24 cellular contexts compared by ENCODE assay signal in the genomic region with DNA sequence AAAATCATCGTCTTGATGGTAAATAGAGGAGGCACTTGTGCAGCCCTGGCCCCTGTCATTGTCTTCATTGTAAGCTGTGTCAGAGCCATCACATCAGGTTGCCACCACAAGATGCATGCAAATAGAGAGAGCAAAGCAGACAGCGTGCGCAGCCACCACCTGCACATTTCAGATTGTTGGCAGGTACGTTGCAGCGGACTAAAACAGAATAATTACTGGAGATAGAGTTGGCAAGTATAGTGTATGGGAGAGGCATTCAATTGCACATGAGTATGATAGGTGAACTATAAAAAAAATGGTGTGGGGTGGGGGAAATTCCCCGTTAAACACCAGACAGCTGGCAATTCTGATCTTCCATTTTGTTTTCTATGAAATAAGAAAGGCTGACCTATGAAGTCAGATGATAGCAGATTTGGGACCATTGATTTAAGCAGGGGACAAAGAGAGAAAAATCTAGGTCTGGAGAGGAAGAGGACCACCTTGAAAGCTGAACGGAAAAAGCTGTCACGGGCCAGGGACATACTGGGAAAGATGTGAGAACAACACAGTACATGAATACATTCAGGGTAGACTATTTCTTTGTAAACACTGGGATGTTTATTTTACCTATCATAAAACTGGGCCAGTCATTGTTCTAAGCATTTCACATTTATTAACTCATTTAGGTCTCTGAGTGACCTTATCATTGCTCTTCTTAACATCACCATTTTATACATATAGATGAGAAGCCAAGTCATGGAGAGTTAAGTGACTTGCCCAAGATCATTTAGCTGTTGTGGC.
"Had no signal": no experiment of that assay in that cellular context is flagged by ENCODE, and none has a peak within 500 bp of the region (broad histone marks: within the 10 kb centered on the region; RNA-seq: fewer than 3 reads in every experiment).

No MANE protein-coding gene starts in this region.

- H3K4me3 Mint-ChIP-seq: natural killer cell treated with Interleukin-12 subunit alpha and Interleukin-12 subunit beta and Interleukin-15 and Interleukin-18, amount 100 ng/mL, for 72 hours; stimulated activated naive CD8-positive, alpha-beta T cell treated with anti-CD3 and anti-CD28 coated beads, Interleukin-15, Interleukin-2, amounts not matched to agents 100 ng/mL and 50 ng/mL, for 24 hours had no signal

- H3K27ac Mint-ChIP-seq: natural killer cell treated with Interleukin-12 subunit alpha and Interleukin-12 subunit beta and Interleukin-15 and Interleukin-18, amount 100 ng/mL, for 72 hours; progenitor cell of endocrine pancreas; stimulated activated naive CD8-positive, alpha-beta T cell treated with anti-CD3 and anti-CD28 coated beads, Interleukin-15, Interleukin-2, amounts not matched to agents 100 ng/mL and 50 ng/mL, for 24 hours had no signal

- H3K9me3 ChIP-seq: right atrium auricular region, suprapubic skin, vagina had no signal

- DNase-seq: activated CD4-positive, CD25-positive, alpha-beta regulatory T cell treated with anti-CD3 and anti-CD28 coated beads, Interleukin-2, amount 50 U/mL, for 72 hours; activated CD8-positive, alpha-beta memory T cell treated with anti-CD3 and anti-CD28 coated beads for 24 hours; activated CD8-positive, alpha-beta memory T cell treated with anti-CD3 and anti-CD28 coated beads, Interleukin-2, amount 50 U/mL, for 48 hours; activated effector memory CD4-positive, alpha-beta T cell treated with Interleukin-2 at 50 U/mL for 16 hours; activated naive CD4-positive, alpha-beta T cell treated with anti-CD3 and anti-CD28 coated beads, Interleukin-2, amount 50 U/mL, for 16 hours; activated T-cell treated with anti-CD3 and anti-CD28 coated beads, Interleukin-2, amount 50 U/mL, for 48 hours; aorta; brain microvascular endothelial cell; central memory CD4-positive, alpha-beta T cell; foreskin keratinocyte; hypothalamus; islet precursor cell; occipital lobe; stimulated activated CD4-positive, alpha-beta T cell treated with anti-CD3 and anti-CD28 coated beads, Interleukin-2, amount 100 ng/mL, for 24 hours; T1000; trophoblast cell had no signal

- H3K36me3 Mint-ChIP-seq: natural killer cell treated with Interleukin-12 subunit alpha and Interleukin-12 subunit beta and Interleukin-15 and Interleukin-18, amount 100 ng/mL, for 72 hours had no signal

- H3K4me3 ChIP-seq: lung, right atrium auricular region, suprapubic skin, vagina had no signal

- H3K27me3 ChIP-seq: brain microvascular endothelial cell, right atrium auricular region, suprapubic skin, vagina had no signal

- H3K27ac ChIP-seq: brain microvascular endothelial cell, foreskin keratinocyte, right atrium auricular region, suprapubic skin, vagina had no signal

- H3K36me3 ChIP-seq: brain microvascular endothelial cell, right atrium auricular region, suprapubic skin, vagina had no signal

- ATAC-seq: foreskin keratinocyte; left lobe of liver; natural killer cell treated with Interleukin-12 subunit alpha and Interleukin-12 subunit beta and Interleukin-15 and Interleukin-18, amount 100 ng/mL, for 72 hours had no signal

- H3K27me3 Mint-ChIP-seq: stimulated activated naive CD8-positive, alpha-beta T cell treated with anti-CD3 and anti-CD28 coated beads, Interleukin-15, Interleukin-2, amounts not matched to agents 100 ng/mL and 50 ng/mL, for 24 hours had no signal
